In the genomic region with DNA sequence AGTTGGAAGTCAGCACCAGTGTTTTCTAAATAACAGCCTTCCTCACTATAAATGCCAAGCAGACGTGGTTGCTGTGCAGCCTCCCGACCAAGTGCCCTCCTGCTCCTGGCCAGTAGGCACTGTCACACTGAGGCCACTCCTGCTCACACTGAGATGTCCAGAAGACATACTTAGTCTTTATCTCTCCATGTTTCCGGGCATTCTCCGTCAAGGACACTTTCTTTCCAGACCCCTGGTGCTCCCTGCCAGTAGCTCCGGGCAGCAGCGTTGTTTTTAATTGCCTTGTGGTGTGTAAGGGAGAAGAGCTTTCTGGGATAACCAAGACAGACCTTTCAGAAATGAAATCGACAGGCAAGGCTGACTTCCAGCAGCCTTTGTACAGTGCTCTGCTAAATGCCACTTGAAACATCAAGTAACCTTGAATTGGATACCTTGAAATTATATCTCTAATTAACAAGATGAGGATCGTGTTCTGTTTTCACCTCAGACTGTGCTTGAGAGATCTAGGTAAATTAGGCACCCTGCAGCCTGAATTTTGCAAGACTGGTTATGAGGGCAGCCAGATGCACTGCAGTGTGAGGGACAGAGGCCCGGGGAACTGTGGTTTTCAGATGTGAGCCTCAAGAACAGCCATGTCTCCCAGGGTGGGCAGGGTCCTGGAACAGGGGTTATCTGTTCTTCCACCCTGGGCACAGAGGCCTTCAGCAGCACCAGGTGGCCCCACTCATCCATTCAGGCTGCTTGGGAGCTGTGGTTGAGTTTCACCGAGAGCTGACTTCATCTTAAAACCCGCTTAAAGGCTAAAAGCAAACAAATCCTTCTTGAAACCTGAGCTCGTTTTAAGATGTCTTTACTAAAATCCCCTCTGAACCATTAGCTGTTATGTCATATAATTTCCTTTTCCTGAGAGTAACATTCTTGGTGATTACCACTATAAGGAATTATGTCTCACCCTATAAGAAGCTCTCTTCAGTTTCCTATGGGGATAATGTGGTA, we compare ENCODE assay signal across 8 cellular contexts. TPM values are rescaled to one million over a fixed set of nuclear protein-coding genes. Genes with fewer than 3 reads are reported as not detected.
A peak's percentile ranks its signal among the peaks of the same experiment; 100 is the strongest.
DNase-seq lines count a peak whose midpoint lies in the region; TF ChIP-seq lines count a peak whose summit lies in the region.

No MANE protein-coding gene starts in this region.

- H3K4me3 ChIP-seq in cardiac muscle cell (no peak overlapping the region), stomach (no peak overlapping the region)

- H3K9me3 ChIP-seq in cardiac muscle cell (ENCODE audit: low read depth) (no peaks in the 10 kb centered on the region), stomach (no peaks in the 10 kb centered on the region)

- peaks cover 77% of the 10 kb centered on the region for H3K4me1 Mint-ChIP-seq in HFFc6 (ENCODE audit: low read depth)

- H3K27ac ChIP-seq in cardiac muscle cell (peak overlapping the region; percentile 69), stomach (peak overlapping the region in 4 of 5 donors; percentile 20 to 63 (median 40))

- 53 to 61% (median 58%) methylated on average over 12 of the region's 12 CpGs for WGBS in stomach, 5 donors

- H3K36me3 Mint-ChIP-seq in HFFc6 (ENCODE audit: low read depth): peaks cover 30% of the 10 kb centered on the region

- no peak for TF ChIP-seq POLR2A in stomach (IDR thresholded peaks at IDR 0.05)

- intact Hi-C loops in stomach (cut with DNase I; ENCODE audit: low total_unique reads): no loop called here

- H3K4me1 ChIP-seq in cardiac muscle cell (ENCODE audit: low read depth) (peaks cover 16% of the 10 kb centered on the region), stomach (peaks cover 0 to 56% (median 22%) of the 10 kb centered on the region in 4 donors)

- DNase-seq in HFFc6: peak; percentile 76
- peak; percentile 40 for DNase-seq in SHP77 treated with DMSO at 0.1 percent for 48 hours (lab: John Stamatoyannopoulos, UW)
- peak; percentile 18 to 30 for DNase-seq in cardiac muscle cell (ENCODE audit: low read depth in 1 of 2, low spot score in 1 of 2)
- no peak for DNase-seq in stomach
- DNase-seq in SIG-M5 (lab: John Stamatoyannopoulos, UW): no peak
- DNase-seq in kidney glomerular epithelial cell (lab: John Stamatoyannopoulos, UW): no peak
- DNase-seq in SIG-M5 treated with dmso at 0.1 percent for 504 hours (lab: John Stamatoyannopoulos, UW; ENCODE audit: unreplicated experiment): no peak
- no peak for DNase-seq in AG08396 (ENCODE audit: low spot score)

- peak overlapping the region; percentile 51 for H3K4me3 Mint-ChIP-seq in HFFc6

- no peaks in the 10 kb centered on the region for H3K9me3 Mint-ChIP-seq in HFFc6

- TF ChIP-seq CTCF in HFFc6 (IDR thresholded peaks at IDR 0.05) (no peak), cardiac muscle cell (IDR thresholded peaks at IDR 0.05; ENCODE audit: low read depth, low read length) (no peak), stomach (IDR thresholded peaks at IDR 0.05) (no peak)

- H3K27me3 ChIP-seq in cardiac muscle cell: no peaks in the 10 kb centered on the region
- H3K27me3 ChIP-seq in stomach: no peaks in the 10 kb centered on the region

- peak overlapping the region; percentile 82 for H3K27ac Mint-ChIP-seq in HFFc6

- H3K36me3 ChIP-seq in cardiac muscle cell (no peaks in the 10 kb centered on the region), stomach (no peaks in the 10 kb centered on the region)

- TF ChIP-seq EP300 in stomach (IDR thresholded peaks at IDR 0.05): no peak

- peaks cover 2% of the 10 kb centered on the region for H3K27me3 Mint-ChIP-seq in HFFc6 (ENCODE audit: insufficient read depth)

RNA-seq across cellular contexts. Expression of gene SCHIP1, which starts 43.4 kb away (rescaled TPM):
- total RNA-seq in HFFc6 (2021; fragmentation: NEBNext Ultra II Directional; extraction: Animal tissue kit (Norgen Biotek cat#: 25700)): 1 to 10 TPM; 1.1 to 8.1 (median 2.2) TPM
- total RNA-seq in cardiac muscle cell (50.5 and 67.8 TPM in 2 replicates), stomach (10 to 100 TPM in 2 of 5 donors, 1 to 10 TPM in 1, not detected in 2; 7.1 to 21.0 (median 18.7) TPM)
- polyA plus RNA-seq in cardiac muscle cell (52.5 and 58.0 TPM in 2 replicates), stomach (1 to 10 TPM; 1.2 to 8.9 (median 1.7) TPM)

Comparison
In these comparisons a context has a peak if more than half of its experiments do, and no peak if none do; other contexts are left out.
1. DNase-seq: peak in HFFc6 (single experiment), SHP77 treated with DMSO at 0.1 percent for 48 hours (single experiment) and cardiac muscle cell (2 of 2); none in stomach (single experiment), SIG-M5 (single experiment), kidney glomerular epithelial cell (single experiment), SIG-M5 treated with dmso at 0.1 percent for 504 hours (single experiment) and AG08396 (single experiment).